In the genomic region with DNA sequence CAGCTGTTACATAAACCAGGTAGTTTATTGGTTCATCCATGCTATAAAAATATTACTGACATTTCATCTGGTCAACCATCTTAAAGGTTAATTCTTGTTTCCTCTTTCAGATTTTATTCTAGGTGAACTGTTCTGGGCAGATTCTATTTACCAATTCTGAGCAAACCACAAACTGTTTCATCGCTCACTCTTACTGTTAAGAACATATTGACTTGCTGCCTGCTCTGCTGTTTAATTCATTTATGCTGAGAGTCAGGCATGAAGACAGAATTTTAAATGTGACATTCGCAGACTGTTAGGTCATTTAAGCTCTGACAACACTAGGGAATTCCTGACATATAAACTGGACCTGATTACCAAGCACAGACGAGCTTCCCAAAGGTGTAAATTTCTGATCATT, we compare ENCODE assay signal across 20 cellular contexts.
"Had no signal": no experiment of that assay in that cellular context is flagged by ENCODE, and none has a peak within 500 bp of the region (broad histone marks: within the 10 kb centered on the region; RNA-seq: fewer than 3 reads in every experiment).

No MANE protein-coding gene starts in this region.

- H3K27me3 Mint-ChIP-seq: activated naive CD4-positive, alpha-beta T cell treated with anti-CD3 and anti-CD28 coated beads, Interleukin-2, amount 50 U/mL, for 24 hours; memory B cell; naive B cell; stimulated activated memory B cell treated with anti-CD40 and anti-IgM and Interleukin-4, amounts not matched to agents 10 μg/mL and 1 μg/mL and 100 μg/mL, for 72 hours had no signal

- H3K4me1 ChIP-seq: pancreas, upper lobe of left lung had no signal

- H3K36me3 ChIP-seq: pancreas, thoracic aorta, upper lobe of left lung had no signal

- H3K27ac Mint-ChIP-seq: activated naive CD4-positive, alpha-beta T cell treated with anti-CD3 and anti-CD28 coated beads, Interleukin-2, amount 50 U/mL, for 24 hours; activated T-cell treated with anti-CD3 and anti-CD28 coated beads, Interleukin-2, amount 50 U/mL, for 72 hours; memory B cell; naive B cell; stimulated activated memory B cell treated with anti-CD40 and anti-IgM and Interleukin-4, amounts not matched to agents 10 μg/mL and 1 μg/mL and 100 μg/mL, for 72 hours; T-helper 1 cell treated with Interleukin-12 subunit alpha and Interleukin-12 subunit beta and Interleukin-4 antibody, amounts not matched to agents 30 μg/mL and 1 μg/mL, for 36 hours had no signal

- H3K9me3 Mint-ChIP-seq: activated naive CD4-positive, alpha-beta T cell treated with anti-CD3 and anti-CD28 coated beads, Interleukin-2, amount 50 U/mL, for 24 hours; activated T-cell treated with anti-CD3 and anti-CD28 coated beads, Interleukin-2, amount 50 U/mL, for 72 hours; memory B cell; naive B cell; stimulated activated memory B cell treated with anti-CD40 and anti-IgM and Interleukin-4, amounts not matched to agents 10 μg/mL and 1 μg/mL and 100 μg/mL, for 72 hours; T-helper 1 cell treated with Interleukin-12 subunit alpha and Interleukin-12 subunit beta and Interleukin-4 antibody, amounts not matched to agents 30 μg/mL and 1 μg/mL, for 36 hours had no signal

- DNase-seq: activated CD4-positive, alpha-beta T cell treated with anti-CD3 and anti-CD28 coated beads, Interleukin-2, amount 50 U/mL, for 1 hour; activated CD4-positive, CD25-positive, alpha-beta regulatory T cell treated with anti-CD3 and anti-CD28 coated beads, Interleukin-2, amount 50 U/mL, for 72 hours; activated CD8-positive, alpha-beta memory T cell treated with anti-CD3 and anti-CD28 coated beads for 24 hours; activated gamma-delta T cell; activated T-cell treated with anti-CD3 and anti-CD28 coated beads, Interleukin-2, amount 50 U/mL, for 72 hours; dorsolateral prefrontal cortex; head of caudate nucleus; left ventricle myocardium superior; mucosa of descending colon; naive B cell; pancreas; stimulated activated CD4-positive, alpha-beta T cell treated with anti-CD3 and anti-CD28 coated beads, Interleukin-4, amount 100 ng/mL, for 4 hours; upper lobe of left lung had no signal

- H3K27me3 ChIP-seq: dorsolateral prefrontal cortex, upper lobe of left lung had no signal

- ATAC-seq: activated T-cell treated with anti-CD3 and anti-CD28 coated beads, Interleukin-2, amount 50 U/mL, for 72 hours; left ventricle myocardium superior; mucosa of descending colon; sciatic nerve; stimulated activated memory B cell treated with anti-CD40 and anti-IgM and Interleukin-4, amounts not matched to agents 10 μg/mL and 1 μg/mL and 100 μg/mL, for 72 hours had no signal

- H3K9me3 ChIP-seq: mucosa of descending colon, pancreas, thoracic aorta, upper lobe of left lung had no signal

- H3K27ac ChIP-seq: dorsolateral prefrontal cortex, pancreas, thoracic aorta, upper lobe of left lung, VCaP had no signal

- H3K4me3 ChIP-seq: dorsolateral prefrontal cortex, mucosa of descending colon, pancreas, thoracic aorta, upper lobe of left lung had no signal

- H3K4me1 Mint-ChIP-seq: memory B cell; naive B cell; stimulated activated memory B cell treated with anti-CD40 and anti-IgM and Interleukin-4, amounts not matched to agents 10 μg/mL and 1 μg/mL and 100 μg/mL, for 72 hours had no signal

- H3K4me3 Mint-ChIP-seq: activated naive CD4-positive, alpha-beta T cell treated with anti-CD3 and anti-CD28 coated beads, Interleukin-2, amount 50 U/mL, for 24 hours; activated T-cell treated with anti-CD3 and anti-CD28 coated beads, Interleukin-2, amount 50 U/mL, for 72 hours; memory B cell; naive B cell; stimulated activated memory B cell treated with anti-CD40 and anti-IgM and Interleukin-4, amounts not matched to agents 10 μg/mL and 1 μg/mL and 100 μg/mL, for 72 hours; T-helper 1 cell treated with Interleukin-12 subunit alpha and Interleukin-12 subunit beta and Interleukin-4 antibody, amounts not matched to agents 30 μg/mL and 1 μg/mL, for 36 hours had no signal
